Comparison of ENCODE assay signal across 8 cellular contexts in the genomic region with DNA sequence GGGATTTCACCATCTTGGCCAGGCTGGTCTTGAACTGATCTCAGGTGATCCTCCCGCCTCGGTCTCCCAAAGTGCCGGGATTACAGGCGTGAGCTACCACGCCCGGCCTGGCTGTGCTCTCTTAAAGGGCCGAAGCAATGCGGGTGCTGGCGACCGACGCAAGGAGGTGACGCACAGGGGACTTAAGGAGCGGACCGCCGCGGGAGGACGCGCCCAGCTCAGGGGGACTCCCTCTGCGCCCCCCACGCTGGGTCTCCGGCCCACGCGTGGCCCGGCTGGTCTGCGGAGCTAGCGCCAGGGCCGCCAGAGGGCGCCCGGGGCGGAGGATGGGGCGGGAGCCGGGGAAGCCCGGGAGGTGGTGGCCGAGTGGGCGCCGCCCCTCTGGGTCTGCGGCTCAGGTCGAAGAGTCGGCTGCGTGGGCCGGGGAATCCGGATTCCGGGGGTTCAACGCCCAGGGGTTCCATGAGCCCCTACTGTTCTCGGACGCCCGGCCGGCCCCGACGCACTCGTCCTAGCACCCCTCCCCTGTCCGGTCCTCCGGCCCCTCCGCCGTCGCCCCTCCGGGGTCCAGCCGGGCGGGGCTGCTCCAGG. TPM values are rescaled to one million over a fixed set of nuclear protein-coding genes. Genes with fewer than 3 reads are reported as not detected.
DNase-seq lines count a peak whose midpoint lies in the region; ATAC-seq and TF ChIP-seq lines count a peak whose summit lies in the region.

No MANE protein-coding gene starts in this region.

- peak; percentile 70 for DNase-seq in ACHN
- DNase-seq in NCI-H82 treated with DMSO at 0.1 percent for 48 hours (lab: John Stamatoyannopoulos, UW; ENCODE audit: unreplicated experiment): peak; percentile 17
- DNase-seq in activated CD8-positive, alpha-beta memory T cell treated with anti-CD3 and anti-CD28 coated beads, Interleukin-2, amount 50 U/mL, for 4 hours: peak; percentile 74
- peak; percentile 51 for DNase-seq in epidermal melanocyte (ENCODE audit: insufficient read length, low spot score)
- DNase-seq in mucosa of descending colon: peak; percentile 69 to 79 (median 76)
- peak; percentile 31 to 45 for DNase-seq in stimulated activated CD8-positive, alpha-beta memory T cell treated with anti-CD3 and anti-CD28 coated beads, Interleukin-4, amount 100 ng/mL, for 4 hours (ENCODE audit: low read depth in 2 of 2, low spot score in 1 of 2)

- peak; percentile 63 for ATAC-seq in GM18517 (IDR thresholded peaks at IDR 0.05; ENCODE audit: unreplicated experiment)
- peak; percentile 58 for ATAC-seq in HG03103 (IDR thresholded peaks at IDR 0.05; ENCODE audit: low read depth, unreplicated experiment)
- peak; percentile 88 for ATAC-seq in mucosa of descending colon

- no peaks in the 10 kb centered on the region for H3K9me3 ChIP-seq in mucosa of descending colon

- H3K4me1 ChIP-seq in mucosa of descending colon (ENCODE audit: low read depth): peaks cover 20% of the 10 kb centered on the region

- intact Hi-C loops in mucosa of descending colon (cut with DNase I, micrococcal nuclease): no loop called here

- peak; percentile 50 for TF ChIP-seq CTCF in mucosa of descending colon (IDR thresholded peaks at IDR 0.05)

- peak overlapping the region; percentile 30 for H3K4me3 ChIP-seq in mucosa of descending colon

- H3K36me3 ChIP-seq in mucosa of descending colon (ENCODE audit: low read depth): no peaks in the 10 kb centered on the region

- in situ Hi-C loops in ACHN (cut with HindIII; ENCODE audit: low pct_ligation_motif_present, low pct_unique_long_range_greater_than_20kb, low sequenced_read_pairs): no loop called here

RNA-seq across cellular contexts. Expression of a gene that starts 0.5 kb away (rescaled TPM):
- total RNA-seq in mucosa of descending colon: 10 to 100 TPM in 2 of 3 donors, 1 to 10 TPM in 1; 4.1 to 20.9 (median 11.5) TPM

RNA-seq across cellular contexts. Expression of a gene that starts 35.7 kb away (rescaled TPM):
- 10 to 100 TPM; 17.1 to 26.1 (median 19.4) TPM for total RNA-seq in mucosa of descending colon

RNA-seq across cellular contexts. Expression of a gene that starts 49.0 kb away (rescaled TPM):
- 10 to 100 TPM; 49.3 to 57.9 (median 51.8) TPM for total RNA-seq in mucosa of descending colon

Comparison
In these comparisons a context has a peak if more than half of its experiments do, and no peak if none do; other contexts are left out.
1. Peak in every context shown above with its lines: DNase-seq, ATAC-seq and H3K4me3 ChIP-seq.
2. DNase-seq: peak in every context shown above with its lines; median percentile 76 in mucosa of descending colon; 74 in activated CD8-positive, alpha-beta memory T cell treated with anti-CD3 and anti-CD28 coated beads, Interleukin-2, amount 50 U/mL, for 4 hours; 70 in ACHN; 51 in epidermal melanocyte; 38 in stimulated activated CD8-positive, alpha-beta memory T cell treated with anti-CD3 and anti-CD28 coated beads, Interleukin-4, amount 100 ng/mL, for 4 hours; 17 in NCI-H82 treated with DMSO at 0.1 percent for 48 hours.